In genomic region chr1:65069186-65069585, GRCh38 we compare ENCODE assay signal across 9 cellular contexts.
A peak's percentile ranks its signal among the peaks of the same experiment; 100 is the strongest.
DNase-seq lines count a peak whose midpoint lies in the region; ATAC-seq, FAIRE-seq and TF ChIP-seq lines count a peak whose summit lies in the region.
"Had no signal": no experiment of that assay in that cellular context is flagged by ENCODE, and none has a peak within 500 bp of the region (broad histone marks: within the 10 kb centered on the region; RNA-seq: fewer than 3 reads in every experiment).

No MANE protein-coding gene starts in this region.

- no peaks in the 10 kb centered on the region for H3K79me2 ChIP-seq in GM12878 (ENCODE audit: control insufficient read depth, insufficient read depth, low read length)

- peak overlapping the region; percentile 97 for H3K27ac Mint-ChIP-seq in natural killer cell

- H3K9me3 Mint-ChIP-seq in natural killer cell, result no peaks in the 10 kb centered on the region

- TF ChIP-seq EP300 in GM12878 (IDR thresholded peaks at IDR 0.05; ENCODE audit: borderline replicate concordance in 1 of 2, control insufficient read depth in 1 of 2, low read depth in 2 of 2, low read length in 2 of 2), result no peak

- FAIRE-seq in GM12878 (lab: Jason Lieb, UNC), result no peak

- H3K27me3 ChIP-seq in GM12878 (replicated peaks in 1 of 2; ENCODE audit: control insufficient read depth in 2 of 2, insufficient read depth in 2 of 2, low read length in 1 of 2), result peaks cover 3 to 4% of the 10 kb centered on the region in 2 experiments; a peak in 3 of 4 replicates

- peak overlapping the region; percentile 99 for H3K4me3 Mint-ChIP-seq in natural killer cell

- H3K9me3 ChIP-seq in GM12878 (replicated peaks; ENCODE audit: control insufficient read depth, insufficient read depth, low read length), result no peaks in the 10 kb centered on the region

- TF ChIP-seq POLR2A in GM12878 (IDR thresholded peaks at IDR 0.05; ENCODE audit: low read depth, low read length), result no peak

- H3K4me2 ChIP-seq in GM12878 (ENCODE audit: control insufficient read depth, insufficient read depth), result peak overlapping the region; percentile 99

- ATAC-seq in GM12878, result no peak
- no peak for ATAC-seq in natural killer cell
- no peak for ATAC-seq in HG02678 (IDR thresholded peaks at IDR 0.05; ENCODE audit: unreplicated experiment)

- H3K4me1 Mint-ChIP-seq in natural killer cell, result peaks cover 37 to 47% of the 10 kb centered on the region in 2 donors

- in situ Hi-C loops in GM12878 (cut with MboI), result loop anchor here (25.0 kb wide), 1 partner anchor 143 kb away; no protein-coding TSS in a partner anchor

- intact Hi-C loops in GM12878 (cut with micrococcal nuclease; ENCODE audit: unreplicated experiment), result no loop called here
- intact Hi-C loops in natural killer cell (cut with micrococcal nuclease), result loop anchor here (2.0 kb wide), 1 partner anchor 352 kb away; the partner anchor contains the start of genes LEPR and LEPROT
- intact Hi-C loops in posterior cingulate gyrus (cut with DNase I), result loop anchor here (5.0 kb wide), 2 partner anchors 78 to 102 kb away; partner anchors contain the start of genes AK4 and JAK1

- no peak for TF ChIP-seq RAD21 in GM12878 (IDR thresholded peaks at IDR 0.05; ENCODE audit: insufficient read depth, low read depth, low read length)

- H3K27ac ChIP-seq in GM12878 (ENCODE audit: control insufficient read depth, insufficient read depth), result no peak overlapping the region
- no peak overlapping the region for H3K27ac ChIP-seq in urinary bladder (ENCODE audit: low read depth)

- no TSS peak for BruUV-seq in GM12878 (replicated peaks; lab: Mats Ljungman, UMichigan)

- peak overlapping the region; percentile 86; the same call in 1 of the 2 replicates for H3K4me3 ChIP-seq in GM12878
- peak overlapping the region; percentile 98 for H3K4me3 ChIP-seq in urinary bladder (ENCODE audit: low read depth, low read length)

- H3K36me3 Mint-ChIP-seq in natural killer cell, result no peaks in the 10 kb centered on the region

- H3K36me3 ChIP-seq in GM12878 (ENCODE audit: control insufficient read depth in 2 of 2, insufficient read depth in 2 of 2, low read length in 1 of 2), result no peaks in the 10 kb centered on the region
- H3K36me3 ChIP-seq in urinary bladder (ENCODE audit: insufficient read depth), result no peaks in the 10 kb centered on the region

- H2AFZ ChIP-seq in GM12878 (ENCODE audit: control insufficient read depth, low read depth, low read length), result peak overlapping the region; percentile 96

- POLR2A ChIA-PET in GM12878 (lab: Charles Lee), result no interaction called here

- 8% methylated on average over 4 of the region's 4 CpGs for WGBS in GM12878 (ENCODE audit: insufficient coverage, insufficient replicate concordance, low lambda C conversion rate, missing lambda C conversion rate)
- WGBS in urinary bladder, result 75% methylated on average over 4 of the region's 4 CpGs

- SMC1A ChIA-PET in GM12878 (lab: Charles Lee; ENCODE audit: uncharacterized antibody, unreplicated experiment), result no interaction called here

- DNase-seq in activated effector memory CD4-positive, alpha-beta T cell treated with anti-CD3 and anti-CD28 coated beads, Interleukin-2, amount 50 U/mL, for 16 hours, result peak; percentile 76
- no peak for DNase-seq in activated effector memory CD4-positive, alpha-beta T cell treated with Interleukin-2 at 50 U/mL for 16 hours
- no peak for DNase-seq in GM12878 (ENCODE audit: low read depth, low spot score)
- DNase-seq in natural killer cell, result no peak
- no peak for DNase-seq in HUDEP-2 (lab: John Stamatoyannopoulos, UW; ENCODE audit: unreplicated experiment in 76 of 76)
- no peak for DNase-seq in posterior cingulate gyrus
- DNase-seq: IMR-90 had no signal

- H4K20me1 ChIP-seq in GM12878 (ENCODE audit: control insufficient read depth, insufficient read depth), result no peaks in the 10 kb centered on the region

- CTCF ChIA-PET in GM12878 (lab: Yijun Ruan, JAX), result interaction anchor here (0.9 kb wide), 1 partner anchor 10 kb away, joined by 5 read pairs; no protein-coding TSS in a partner anchor

- H3K9ac ChIP-seq in GM12878 (ENCODE audit: control insufficient read depth, insufficient read depth, low read length), result no peak overlapping the region

- RAD21 ChIA-PET in GM12878 (lab: Charles Lee; ENCODE audit: unreplicated experiment), result no interaction called here

- no peaks in the 10 kb centered on the region for H3K27me3 Mint-ChIP-seq in natural killer cell (ENCODE audit: low read depth in 2 of 2)

- no peak for TF ChIP-seq CTCF in GM12878 (IDR thresholded peaks at IDR 0.05 in 2 of 3, conservative IDR thresholded peaks at IDR 0.05 in 1 of 3; ENCODE audit: control insufficient read depth in 2 of 3, extremely low read depth in 1 of 3, insufficient read depth in 1 of 3, low read depth in 3 of 3, low read length in 3 of 3)
- TF ChIP-seq CTCF in natural killer cell (IDR thresholded peaks at IDR 0.05), result no peak

- H3K4me1 ChIP-seq in GM12878 (ENCODE audit: control insufficient read depth, insufficient read depth, low read length) (peaks cover 4% of the 10 kb centered on the region; the same call in 1 of the 2 replicates), urinary bladder (ENCODE audit: insufficient read depth) (no peaks in the 10 kb centered on the region)

TF ChIP-seq in GM12878, 131 proteins besides CTCF, POLR2A, EP300 and RAD21:
- TF ChIP-seq HDGF (IDR thresholded peaks at IDR 0.05) (no peak), NFXL1 (IDR thresholded peaks at IDR 0.05; ENCODE audit: borderline replicate concordance) (no peak), FOXK2 (IDR thresholded peaks at IDR 0.05) (no peak), TCF12 (IDR thresholded peaks at IDR 0.05; ENCODE audit: low read depth, low read length) (no peak), NRF1 (conservative IDR thresholded peaks at IDR 0.05; ENCODE audit: low read depth, low read length) (no peak), RB1 (IDR thresholded peaks at IDR 0.05; ENCODE audit: borderline replicate concordance) (no peak)
TF ChIP-seq in GM12878: peak in this region for 0.
